In the genomic region with DNA sequence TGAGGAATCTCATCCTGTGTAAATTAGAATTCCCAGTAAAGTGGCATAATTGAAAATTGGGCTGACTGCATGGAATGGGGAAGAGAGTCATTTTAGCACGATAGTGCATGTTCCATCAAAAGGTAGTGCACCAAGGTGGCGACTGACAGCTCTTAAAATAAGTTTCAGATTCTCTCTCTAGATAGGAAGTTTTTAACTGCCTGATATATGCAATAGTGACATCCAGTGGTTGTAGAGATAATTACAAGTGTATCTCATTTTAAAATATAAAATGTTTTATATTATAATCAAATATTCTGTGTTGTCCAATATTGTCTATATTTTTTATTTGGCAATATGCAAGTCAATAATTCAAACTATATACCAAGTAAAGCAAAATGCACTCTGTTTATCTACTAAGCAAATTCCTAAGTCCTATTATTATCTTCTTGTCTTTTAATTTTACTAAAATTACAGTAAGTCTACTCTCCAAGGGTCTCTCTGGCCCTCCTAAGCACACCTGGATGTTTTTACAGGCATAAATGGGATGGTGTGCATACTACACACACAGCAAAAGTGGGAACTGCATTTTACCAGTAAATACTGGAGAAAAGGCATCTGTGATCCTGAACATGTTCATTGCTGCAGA, we compare ENCODE assay signal across 1 cellular context.
TF ChIP-seq lines count a peak whose summit lies in the region.

No MANE protein-coding gene starts in this region.

TF ChIP-seq in Ishikawa, 13 proteins besides CTCF, POLR2A, EP300 and RAD21 (continued from another document):
- TF ChIP-seq, protein P1, sequence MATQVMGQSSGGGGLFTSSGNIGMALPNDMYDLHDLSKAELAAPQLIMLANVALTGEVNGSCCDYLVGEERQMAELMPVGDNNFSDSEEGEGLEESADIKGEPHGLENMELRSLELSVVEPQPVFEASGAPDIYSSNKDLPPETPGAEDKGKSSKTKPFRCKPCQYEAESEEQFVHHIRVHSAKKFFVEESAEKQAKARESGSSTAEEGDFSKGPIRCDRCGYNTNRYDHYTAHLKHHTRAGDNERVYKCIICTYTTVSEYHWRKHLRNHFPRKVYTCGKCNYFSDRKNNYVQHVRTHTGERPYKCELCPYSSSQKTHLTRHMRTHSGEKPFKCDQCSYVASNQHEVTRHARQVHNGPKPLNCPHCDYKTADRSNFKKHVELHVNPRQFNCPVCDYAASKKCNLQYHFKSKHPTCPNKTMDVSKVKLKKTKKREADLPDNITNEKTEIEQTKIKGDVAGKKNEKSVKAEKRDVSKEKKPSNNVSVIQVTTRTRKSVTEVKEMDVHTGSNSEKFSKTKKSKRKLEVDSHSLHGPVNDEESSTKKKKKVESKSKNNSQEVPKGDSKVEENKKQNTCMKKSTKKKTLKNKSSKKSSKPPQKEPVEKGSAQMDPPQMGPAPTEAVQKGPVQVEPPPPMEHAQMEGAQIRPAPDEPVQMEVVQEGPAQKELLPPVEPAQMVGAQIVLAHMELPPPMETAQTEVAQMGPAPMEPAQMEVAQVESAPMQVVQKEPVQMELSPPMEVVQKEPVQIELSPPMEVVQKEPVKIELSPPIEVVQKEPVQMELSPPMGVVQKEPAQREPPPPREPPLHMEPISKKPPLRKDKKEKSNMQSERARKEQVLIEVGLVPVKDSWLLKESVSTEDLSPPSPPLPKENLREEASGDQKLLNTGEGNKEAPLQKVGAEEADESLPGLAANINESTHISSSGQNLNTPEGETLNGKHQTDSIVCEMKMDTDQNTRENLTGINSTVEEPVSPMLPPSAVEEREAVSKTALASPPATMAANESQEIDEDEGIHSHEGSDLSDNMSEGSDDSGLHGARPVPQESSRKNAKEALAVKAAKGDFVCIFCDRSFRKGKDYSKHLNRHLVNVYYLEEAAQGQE (IDR thresholded peaks at IDR 0.05; ENCODE audit: low read depth), result no peak
- TF ChIP-seq EGR1 (IDR thresholded peaks at IDR 0.05) (no peak), NFIC (IDR thresholded peaks at IDR 0.05) (no peak), TEAD4 (IDR thresholded peaks at IDR 0.05) (no peak), ZBTB7A (IDR thresholded peaks at IDR 0.05; ENCODE audit: low read depth) (no peak), TAF1 (IDR thresholded peaks at IDR 0.05; ENCODE audit: low read depth) (no peak)
- TF ChIP-seq, protein P2, sequence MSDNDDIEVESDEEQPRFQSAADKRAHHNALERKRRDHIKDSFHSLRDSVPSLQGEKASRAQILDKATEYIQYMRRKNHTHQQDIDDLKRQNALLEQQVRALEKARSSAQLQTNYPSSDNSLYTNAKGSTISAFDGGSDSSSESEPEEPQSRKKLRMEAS (IDR thresholded peaks at IDR 0.05), result no peak
